Comparison of ENCODE assay signal across 2 cellular contexts in genomic region chr19:2733930-2734588, GRCh38.
A peak's percentile ranks its signal among the peaks of the same experiment; 100 is the strongest.
TF ChIP-seq lines count a peak whose summit lies in the region.

No MANE protein-coding gene starts in this region.

TF ChIP-seq in GM12891, 5 proteins besides CTCF, POLR2A, EP300 and RAD21:
- no peak for TF ChIP-seq PAX5 (IDR thresholded peaks at IDR 0.05; ENCODE audit: insufficient read depth, low read length, severe bottlenecking)
- TF ChIP-seq POU2F2 (IDR thresholded peaks at IDR 0.05; ENCODE audit: low read depth, low read length), result no peak
- no peak for TF ChIP-seq POLR2AphosphoS5 (IDR thresholded peaks at IDR 0.05; ENCODE audit: low read depth, low read length)
- TF ChIP-seq TAF1 (IDR thresholded peaks at IDR 0.05; ENCODE audit: low read depth, low read length), result no peak

TF ChIP-seq in K562, 482 proteins besides CTCF, POLR2A, EP300 and RAD21:
- TF ChIP-seq SUPT5H (IDR thresholded peaks at IDR 0.05) (peak; percentile 44), CSDE1 (IDR thresholded peaks at IDR 0.05) (no peak), MTA3 (IDR thresholded peaks at IDR 0.05; ENCODE audit: borderline replicate concordance) (no peak), RBM22 (IDR thresholded peaks at IDR 0.05; ENCODE audit: low read depth, low read length, poor library complexity, severe bottlenecking) (peak; percentile 78), KDM1A (IDR thresholded peaks at IDR 0.05) (peak in 1 of 2 experiments; percentile 43; a peak in 1 of 4 replicates), CHCHD3 (CRISPR knock-in tag; IDR thresholded peaks at IDR 0.05) (no peak), MXD1 (CRISPR knock-in tag; IDR thresholded peaks at IDR 0.05; ENCODE audit: borderline replicate concordance, poor library complexity, severe bottlenecking) (no peak), ARID2 (IDR thresholded peaks at IDR 0.05) (no peak), MLX (CRISPR knock-in tag; conservative IDR thresholded peaks at IDR 0.05) (no peak), NKRF (IDR thresholded peaks at IDR 0.05; ENCODE audit: borderline replicate concordance) (no peak), GTF2E2 (tag; IDR thresholded peaks at IDR 0.05) (no peak), POLR2G (IDR thresholded peaks at IDR 0.05; ENCODE audit: low read depth, low read length) (peak; percentile 71; the same call in 1 of the 2 replicates), KDM4B (IDR thresholded peaks at IDR 0.05; ENCODE audit: borderline replicate concordance in 2 of 2, low read depth in 1 of 2) (no peak), RB1 (IDR thresholded peaks at IDR 0.05; ENCODE audit: low read depth) (no peak), EP400 (IDR thresholded peaks at IDR 0.05) (no peak), ZNF121 (CRISPR knock-in tag; conservative IDR thresholded peaks at IDR 0.05) (no peak), POLR2B (IDR thresholded peaks at IDR 0.05; ENCODE audit: low read depth, partially characterized antibody) (peak; percentile 29), RBFOX2 (IDR thresholded peaks at IDR 0.05; ENCODE audit: low read depth, low read length) (peak; percentile 61), HOMEZ (CRISPR knock-in tag; IDR thresholded peaks at IDR 0.05) (no peak), NFRKB (IDR thresholded peaks at IDR 0.05; ENCODE audit: low read depth) (no peak), SMAD2 (IDR thresholded peaks at IDR 0.05; ENCODE audit: low read depth, low read length) (no peak), ESRRA (IDR thresholded peaks at IDR 0.05; ENCODE audit: borderline replicate concordance, low read depth) (no peak)
